1 cellular context compared by ENCODE assay signal in genomic region chr18:46071894-46072867, GRCh38.
TF ChIP-seq lines count a peak whose summit lies in the region.

A gene with protein sequence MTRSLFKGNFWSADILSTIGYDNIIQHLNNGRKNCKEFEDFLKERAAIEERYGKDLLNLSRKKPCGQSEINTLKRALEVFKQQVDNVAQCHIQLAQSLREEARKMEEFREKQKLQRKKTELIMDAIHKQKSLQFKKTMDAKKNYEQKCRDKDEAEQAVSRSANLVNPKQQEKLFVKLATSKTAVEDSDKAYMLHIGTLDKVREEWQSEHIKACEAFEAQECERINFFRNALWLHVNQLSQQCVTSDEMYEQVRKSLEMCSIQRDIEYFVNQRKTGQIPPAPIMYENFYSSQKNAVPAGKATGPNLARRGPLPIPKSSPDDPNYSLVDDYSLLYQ (minus strand): TSS chr18:46072260. CDS start chr18:46072188, 72 bp downstream.

TF ChIP-seq in HepG2, 621 proteins besides CTCF, POLR2A, EP300 and RAD21 (continued from another document):
- TF ChIP-seq ARID5B (CRISPR knock-in tag; IDR thresholded peaks at IDR 0.05) (0 out of 2 replicates have a peak, but pooled peaks have one; percentile 13), CENPT (CRISPR knock-in tag; IDR thresholded peaks at IDR 0.05; ENCODE audit: low read depth) (peak; percentile 53; the same call in 1 of the 2 replicates), ZNF598 (CRISPR knock-in tag; IDR thresholded peaks at IDR 0.05; ENCODE audit: borderline replicate concordance) (no peak), MTF2 (CRISPR knock-in tag; IDR thresholded peaks at IDR 0.05; ENCODE audit: borderline replicate concordance) (peak; percentile 49; the same call in 1 of the 2 replicates), EEA1 (CRISPR knock-in tag; IDR thresholded peaks at IDR 0.05; ENCODE audit: borderline replicate concordance) (peak; percentile 68; the same call in 1 of the 2 replicates), KDM2A (CRISPR knock-in tag; IDR thresholded peaks at IDR 0.05; ENCODE audit: borderline replicate concordance, low read depth) (peak; percentile 57; the same call in 1 of the 2 replicates), ZFYVE20 (CRISPR knock-in tag; IDR thresholded peaks at IDR 0.05; ENCODE audit: borderline replicate concordance, low read depth) (0 out of 2 replicates have a peak, but pooled peaks have one; percentile 64), ZBTB25 (CRISPR knock-in tag; IDR thresholded peaks at IDR 0.05) (no peak), ZNF343 (CRISPR knock-in tag; IDR thresholded peaks at IDR 0.05) (no peak), SPEN (CRISPR knock-in tag; IDR thresholded peaks at IDR 0.05; ENCODE audit: low read depth) (0 out of 2 replicates have a peak, but pooled peaks have one; percentile 17), HOXA3 (CRISPR knock-in tag; IDR thresholded peaks at IDR 0.05) (0 out of 2 replicates have a peak, but pooled peaks have one; percentile 24)
- TF ChIP-seq, protein P1, sequence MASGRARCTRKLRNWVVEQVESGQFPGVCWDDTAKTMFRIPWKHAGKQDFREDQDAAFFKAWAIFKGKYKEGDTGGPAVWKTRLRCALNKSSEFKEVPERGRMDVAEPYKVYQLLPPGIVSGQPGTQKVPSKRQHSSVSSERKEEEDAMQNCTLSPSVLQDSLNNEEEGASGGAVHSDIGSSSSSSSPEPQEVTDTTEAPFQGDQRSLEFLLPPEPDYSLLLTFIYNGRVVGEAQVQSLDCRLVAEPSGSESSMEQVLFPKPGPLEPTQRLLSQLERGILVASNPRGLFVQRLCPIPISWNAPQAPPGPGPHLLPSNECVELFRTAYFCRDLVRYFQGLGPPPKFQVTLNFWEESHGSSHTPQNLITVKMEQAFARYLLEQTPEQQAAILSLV (CRISPR knock-in tag; IDR thresholded peaks at IDR 0.05; ENCODE audit: borderline replicate concordance) = 0 out of 2 replicates have a peak, but pooled peaks have one; percentile 28
- TF ChIP-seq, protein P2, sequence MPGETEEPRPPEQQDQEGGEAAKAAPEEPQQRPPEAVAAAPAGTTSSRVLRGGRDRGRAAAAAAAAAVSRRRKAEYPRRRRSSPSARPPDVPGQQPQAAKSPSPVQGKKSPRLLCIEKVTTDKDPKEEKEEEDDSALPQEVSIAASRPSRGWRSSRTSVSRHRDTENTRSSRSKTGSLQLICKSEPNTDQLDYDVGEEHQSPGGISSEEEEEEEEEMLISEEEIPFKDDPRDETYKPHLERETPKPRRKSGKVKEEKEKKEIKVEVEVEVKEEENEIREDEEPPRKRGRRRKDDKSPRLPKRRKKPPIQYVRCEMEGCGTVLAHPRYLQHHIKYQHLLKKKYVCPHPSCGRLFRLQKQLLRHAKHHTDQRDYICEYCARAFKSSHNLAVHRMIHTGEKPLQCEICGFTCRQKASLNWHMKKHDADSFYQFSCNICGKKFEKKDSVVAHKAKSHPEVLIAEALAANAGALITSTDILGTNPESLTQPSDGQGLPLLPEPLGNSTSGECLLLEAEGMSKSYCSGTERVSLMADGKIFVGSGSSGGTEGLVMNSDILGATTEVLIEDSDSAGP (CRISPR knock-in tag; IDR thresholded peaks at IDR 0.05; ENCODE audit: borderline replicate concordance) = peak; percentile 64
TF ChIP-seq in HepG2: peak in this region for 33.
